Comparison of ENCODE assay signal across 9 cellular contexts in the genomic region with DNA sequence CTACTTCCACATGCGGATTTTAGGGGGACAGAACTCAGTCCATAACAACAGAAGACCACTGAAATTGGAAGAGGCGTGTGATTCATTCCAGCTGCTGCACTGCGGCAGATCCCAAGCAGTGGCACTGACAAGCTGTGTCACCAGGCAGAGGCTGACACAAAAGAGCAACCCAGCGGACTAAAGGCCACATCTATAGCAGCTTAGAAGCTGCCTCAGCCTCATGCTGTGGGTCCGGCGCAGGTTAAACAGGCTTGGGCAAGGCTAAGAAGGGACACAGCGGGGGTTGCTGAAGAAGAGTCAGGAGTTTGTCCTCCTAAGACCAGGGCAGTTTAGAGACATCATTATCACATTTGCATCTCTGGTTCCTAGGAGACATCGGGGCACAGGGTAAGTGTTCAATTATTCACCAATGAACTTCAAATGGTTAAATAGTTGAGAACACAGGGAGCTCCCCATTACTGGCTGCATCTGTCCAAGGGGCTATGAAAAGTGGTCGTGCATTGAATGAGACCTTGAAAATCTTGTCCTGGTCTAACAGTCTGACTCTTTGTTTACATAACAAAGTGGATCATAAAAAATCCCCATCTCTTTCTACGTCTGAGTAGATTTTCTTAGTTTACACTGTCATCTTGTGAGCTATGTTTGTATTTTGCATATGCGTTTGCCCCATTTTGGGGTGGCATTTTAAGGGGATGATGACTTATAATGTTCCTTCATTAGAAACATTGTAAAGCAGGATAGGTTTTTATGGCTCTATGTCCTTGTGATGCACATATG.
DNase-seq lines count a peak whose midpoint lies in the region; ATAC-seq, FAIRE-seq and TF ChIP-seq lines count a peak whose summit lies in the region.
"Had no signal": no experiment of that assay in that cellular context is flagged by ENCODE, and none has a peak within 500 bp of the region (broad histone marks: within the 10 kb centered on the region; RNA-seq: fewer than 3 reads in every experiment).

No MANE protein-coding gene starts in this region.

- H3K4me3 Mint-ChIP-seq in activated T-cell treated with anti-CD3 and anti-CD28 coated beads, Interleukin-2, amount 50 U/mL, for 72 hours, result peak overlapping the region; percentile 47 to 78
- peak overlapping the region; percentile 42 for H3K4me3 Mint-ChIP-seq in stimulated activated effector memory CD8-positive, alpha-beta T cell treated with anti-CD3 and anti-CD28 coated beads, Interleukin-12 subunit alpha, Interleukin-12 subunit beta, amount 100 ng/mL, for 72 hours
- no peak overlapping the region for H3K4me3 Mint-ChIP-seq in natural killer cell treated with Interleukin-12 subunit alpha and Interleukin-12 subunit beta and Interleukin-15 and Interleukin-18, amount 100 ng/mL, for 72 hours

- POLR2A ChIA-PET in K562 (lab: Yijun Ruan, JAX), result interaction anchor here (0.8 to 1.6 kb wide), 2 partner anchors 13 to 110 kb away, joined by 3 read pairs; no protein-coding TSS in a partner anchor

- no peaks in the 10 kb centered on the region for H3K36me3 ChIP-seq in K562 (ENCODE audit: control insufficient read depth, insufficient read depth, low read length)

- H3K27me3 Mint-ChIP-seq in activated T-cell treated with anti-CD3 and anti-CD28 coated beads, Interleukin-2, amount 50 U/mL, for 72 hours (ENCODE audit: low read depth), result no peaks in the 10 kb centered on the region
- H3K27me3 Mint-ChIP-seq in natural killer cell treated with Interleukin-12 subunit alpha and Interleukin-12 subunit beta and Interleukin-15 and Interleukin-18, amount 100 ng/mL, for 72 hours, result peaks cover 2 to 7% of the 10 kb centered on the region in 2 donors

- in situ Hi-C loops in K562 (cut with MboI), result no loop called here

- H3K9me1 ChIP-seq in K562 (ENCODE audit: control insufficient read depth, insufficient read depth, low read length), result no peaks in the 10 kb centered on the region

- no peak for TF ChIP-seq RAD21 in K562 (CRISPR knock-in tag; conservative IDR thresholded peaks at IDR 0.05 in 1 of 2, IDR thresholded peaks at IDR 0.05 in 1 of 2)

- H3K27me3 ChIP-seq in K562 (ENCODE audit: control insufficient read depth in 2 of 2, insufficient read depth in 2 of 2, low read length in 2 of 2), result no peaks in the 10 kb centered on the region

- H3K4me1 ChIP-seq in K562 (replicated peaks in 1 of 2; ENCODE audit: control insufficient read depth in 2 of 2, insufficient read depth in 2 of 2, low read length in 2 of 2), result peaks cover 0 to 21% of the 10 kb centered on the region in 2 experiments; a peak in 4 of 5 replicates

- no peak overlapping the region for H2AFZ ChIP-seq in K562 (ENCODE audit: low read depth, low read length)

- no peak for TF ChIP-seq POLR2A in K562 (conservative IDR thresholded peaks at IDR 0.05)

- FAIRE-seq in K562 (lab: Jason Lieb, UNC), result no peak

- no peak overlapping the region for H3K4me3 ChIP-seq in K562

- H3K9me3 ChIP-seq in K562 (replicated peaks; ENCODE audit: control insufficient read depth, insufficient read depth, low read depth, low read length), result no peaks in the 10 kb centered on the region

- H3K9ac ChIP-seq in K562 (ENCODE audit: insufficient read depth in 1 of 2, low read depth in 2 of 2, low read length in 2 of 2), result no peak overlapping the region

- no peak overlapping the region for H3K27ac Mint-ChIP-seq in activated T-cell treated with anti-CD3 and anti-CD28 coated beads, Interleukin-2, amount 50 U/mL, for 72 hours
- peak overlapping the region; percentile 76 for H3K27ac Mint-ChIP-seq in stimulated activated effector memory CD8-positive, alpha-beta T cell treated with anti-CD3 and anti-CD28 coated beads, Interleukin-12 subunit alpha, Interleukin-12 subunit beta, amount 100 ng/mL, for 72 hours
- H3K27ac Mint-ChIP-seq in natural killer cell treated with Interleukin-12 subunit alpha and Interleukin-12 subunit beta and Interleukin-15 and Interleukin-18, amount 100 ng/mL, for 72 hours, result peak overlapping the region in 1 of 2 donors; percentile 69

- intact Hi-C loops in K562 (cut with micrococcal nuclease), result loop anchor here (5.0 kb wide), 1 partner anchor 163 kb away; a partner anchor contains a TSS

- no peak for TF ChIP-seq CTCF in K562 (IDR thresholded peaks at IDR 0.05 in 2 of 3, conservative IDR thresholded peaks at IDR 0.05 in 1 of 3; ENCODE audit: insufficient read depth in 2 of 3, low read depth in 1 of 3, low read length in 3 of 3)

- no peak for DNase-seq in activated T-cell treated with anti-CD3 and anti-CD28 coated beads, Interleukin-2, amount 50 U/mL, for 72 hours
- no peak for DNase-seq in activated T-cell treated with anti-CD3 and anti-CD28 coated beads, Interleukin-2, amount 50 U/mL, for 1 hour
- DNase-seq in K562 (ENCODE audit: extremely low read depth in 1 of 4, low spot score in 3 of 4) (no peak), NCI-H128 (lab: John Stamatoyannopoulos, UW; ENCODE audit: unreplicated experiment) (no peak), hepatic stellate cell (ENCODE audit: low spot score) (no peak)
- no peak for DNase-seq in stimulated activated effector memory CD8-positive, alpha-beta T cell treated with anti-CD3 and anti-CD28 coated beads, Interleukin-12 subunit alpha, Interleukin-12 subunit beta, amount 100 ng/mL, for 72 hours (ENCODE audit: low spot score in 2 of 2)
- DNase-seq in natural killer cell treated with Interleukin-12 subunit alpha and Interleukin-12 subunit beta and Interleukin-15 and Interleukin-18, amount 100 ng/mL, for 72 hours (ENCODE audit: low spot score), result no peak
- DNase-seq: NCI-H69 had no signal

- ATAC-seq in activated T-cell treated with anti-CD3 and anti-CD28 coated beads, Interleukin-2, amount 50 U/mL, for 72 hours (replicated peaks in 1 of 2), result no peak
- peak; percentile 26 for ATAC-seq in HG03378 (IDR thresholded peaks at IDR 0.05; ENCODE audit: unreplicated experiment)
- ATAC-seq in K562, result no peak
- no peak for ATAC-seq in stimulated activated effector memory CD8-positive, alpha-beta T cell treated with anti-CD3 and anti-CD28 coated beads, Interleukin-12 subunit alpha, Interleukin-12 subunit beta, amount 100 ng/mL, for 72 hours
- no peak for ATAC-seq in natural killer cell treated with Interleukin-12 subunit alpha and Interleukin-12 subunit beta and Interleukin-15 and Interleukin-18, amount 100 ng/mL, for 72 hours

- H3K27ac ChIP-seq in K562 (ENCODE audit: extremely low read depth, low read depth, low read length), result no peak overlapping the region

- no peaks in the 10 kb centered on the region for H3K79me2 ChIP-seq in K562 (ENCODE audit: control insufficient read depth, insufficient read depth, low read length)

- H3K4me2 ChIP-seq in K562 (ENCODE audit: insufficient read depth, low read length), result no peak overlapping the region

- TF ChIP-seq EP300 in K562 (IDR thresholded peaks at IDR 0.05; ENCODE audit: low read length), result no peak

- H3K4me1 Mint-ChIP-seq in activated T-cell treated with anti-CD3 and anti-CD28 coated beads, Interleukin-2, amount 50 U/mL, for 72 hours (ENCODE audit: low read depth), result peaks cover 37% of the 10 kb centered on the region
- peaks cover 30% of the 10 kb centered on the region for H3K4me1 Mint-ChIP-seq in stimulated activated effector memory CD8-positive, alpha-beta T cell treated with anti-CD3 and anti-CD28 coated beads, Interleukin-12 subunit alpha, Interleukin-12 subunit beta, amount 100 ng/mL, for 72 hours
- H3K4me1 Mint-ChIP-seq in natural killer cell treated with Interleukin-12 subunit alpha and Interleukin-12 subunit beta and Interleukin-15 and Interleukin-18, amount 100 ng/mL, for 72 hours (ENCODE audit: low read depth in 2 of 2), result peaks cover 19 to 20% of the 10 kb centered on the region in 2 donors

- WGBS in K562 (ENCODE audit: insufficient coverage, low coverage, missing lambda C conversion rate), result 77% methylated on average over 11 of the region's 11 CpGs

- H4K20me1 ChIP-seq in K562 (replicated peaks; ENCODE audit: control insufficient read depth, insufficient read depth, low read length), result no peaks in the 10 kb centered on the region

- H3K36me3 Mint-ChIP-seq in activated T-cell treated with anti-CD3 and anti-CD28 coated beads, Interleukin-2, amount 50 U/mL, for 72 hours (ENCODE audit: insufficient read depth in 2 of 2), result no peaks in the 10 kb centered on the region
- H3K36me3 Mint-ChIP-seq in stimulated activated effector memory CD8-positive, alpha-beta T cell treated with anti-CD3 and anti-CD28 coated beads, Interleukin-12 subunit alpha, Interleukin-12 subunit beta, amount 100 ng/mL, for 72 hours, result no peaks in the 10 kb centered on the region
- no peaks in the 10 kb centered on the region for H3K36me3 Mint-ChIP-seq in natural killer cell treated with Interleukin-12 subunit alpha and Interleukin-12 subunit beta and Interleukin-15 and Interleukin-18, amount 100 ng/mL, for 72 hours

- H3K9me3 Mint-ChIP-seq in activated T-cell treated with anti-CD3 and anti-CD28 coated beads, Interleukin-2, amount 50 U/mL, for 72 hours, result peaks cover 0 to 4% of the 10 kb centered on the region in 2 donors
- H3K9me3 Mint-ChIP-seq in stimulated activated effector memory CD8-positive, alpha-beta T cell treated with anti-CD3 and anti-CD28 coated beads, Interleukin-12 subunit alpha, Interleukin-12 subunit beta, amount 100 ng/mL, for 72 hours, result no peaks in the 10 kb centered on the region
- no peaks in the 10 kb centered on the region for H3K9me3 Mint-ChIP-seq in natural killer cell treated with Interleukin-12 subunit alpha and Interleukin-12 subunit beta and Interleukin-15 and Interleukin-18, amount 100 ng/mL, for 72 hours

- no TSS peak for BruUV-seq in K562 (replicated peaks; lab: Mats Ljungman, UMichigan)

- CTCF ChIA-PET in K562 (lab: Yijun Ruan, JAX; ENCODE audit: low intra/inter-chr PET ratio), result no interaction called here

TF ChIP-seq in K562, 482 proteins besides CTCF, POLR2A, EP300 and RAD21:
- 0 out of 4 replicates have a peak, but pooled peaks have one; percentile 41 to 56 for TF ChIP-seq FOXA3 (CRISPR knock-in tag; conservative IDR thresholded peaks at IDR 0.05 in 1 of 2, IDR thresholded peaks at IDR 0.05 in 1 of 2)
- TF ChIP-seq, protein P1, sequence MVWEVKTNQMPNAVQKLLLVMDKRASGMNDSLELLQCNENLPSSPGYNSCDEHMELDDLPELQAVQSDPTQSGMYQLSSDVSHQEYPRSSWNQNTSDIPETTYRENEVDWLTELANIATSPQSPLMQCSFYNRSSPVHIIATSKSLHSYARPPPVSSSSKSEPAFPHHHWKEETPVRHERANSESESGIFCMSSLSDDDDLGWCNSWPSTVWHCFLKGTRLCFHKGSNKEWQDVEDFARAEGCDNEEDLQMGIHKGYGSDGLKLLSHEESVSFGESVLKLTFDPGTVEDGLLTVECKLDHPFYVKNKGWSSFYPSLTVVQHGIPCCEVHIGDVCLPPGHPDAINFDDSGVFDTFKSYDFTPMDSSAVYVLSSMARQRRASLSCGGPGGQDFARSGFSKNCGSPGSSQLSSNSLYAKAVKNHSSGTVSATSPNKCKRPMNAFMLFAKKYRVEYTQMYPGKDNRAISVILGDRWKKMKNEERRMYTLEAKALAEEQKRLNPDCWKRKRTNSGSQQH (CRISPR knock-in tag; IDR thresholded peaks at IDR 0.05), result no peak
